In genomic region chr3:155382396-155383042, GRCh38 we compare ENCODE assay signal across 9 cellular contexts.
DNase-seq lines count a peak whose midpoint lies in the region; ATAC-seq and TF ChIP-seq lines count a peak whose summit lies in the region.
"Had no signal": no experiment of that assay in that cellular context is flagged by ENCODE, and none has a peak within 500 bp of the region (broad histone marks: within the 10 kb centered on the region; RNA-seq: fewer than 3 reads in every experiment).

No MANE protein-coding gene starts in this region.

- H3K4me3 ChIP-seq in thyroid gland (replicated peaks in 1 of 3), result no peak overlapping the region

- H3K4me1 Mint-ChIP-seq in brain, result peaks cover 35% of the 10 kb centered on the region
- no peaks in the 10 kb centered on the region for H3K4me1 Mint-ChIP-seq in effector memory CD8-positive, alpha-beta T cell (ENCODE audit: low read depth in 2 of 2)

- no peak overlapping the region for H3K4me3 Mint-ChIP-seq in brain
- no peak overlapping the region for H3K4me3 Mint-ChIP-seq in effector memory CD8-positive, alpha-beta T cell
- H3K4me3 Mint-ChIP-seq: stimulated activated naive CD8-positive, alpha-beta T cell treated with anti-CD3 and anti-CD28 coated beads, Interleukin-15, Interleukin-2, amounts not matched to agents 100 ng/mL and 50 ng/mL, for 24 hours had no signal

- H3K27me3 ChIP-seq in thyroid gland, result no peaks in the 10 kb centered on the region

- peak; percentile 52 for ATAC-seq in HG03175 (IDR thresholded peaks at IDR 0.05; ENCODE audit: unreplicated experiment)
- no peak for ATAC-seq in effector memory CD8-positive, alpha-beta T cell (replicated peaks)

- H3K27me3 Mint-ChIP-seq in brain, result peaks cover 3% of the 10 kb centered on the region
- peaks cover 9 to 17% of the 10 kb centered on the region in 2 donors for H3K27me3 Mint-ChIP-seq in effector memory CD8-positive, alpha-beta T cell
- H3K27me3 Mint-ChIP-seq: stimulated activated naive CD8-positive, alpha-beta T cell treated with anti-CD3 and anti-CD28 coated beads, Interleukin-15, Interleukin-2, amounts not matched to agents 100 ng/mL and 50 ng/mL, for 24 hours had no signal

- no peaks in the 10 kb centered on the region for H3K36me3 ChIP-seq in thyroid gland

- no peak for TF ChIP-seq POLR2A in thyroid gland (IDR thresholded peaks at IDR 0.05)

- no peak overlapping the region for H3K27ac ChIP-seq in thyroid gland

- H3K27ac Mint-ChIP-seq in brain, result peak overlapping the region in 3 of 5 experiments; percentile 45 to 67 (median 56)
- H3K27ac Mint-ChIP-seq in effector memory CD8-positive, alpha-beta T cell, result no peak overlapping the region
- H3K27ac Mint-ChIP-seq: stimulated activated naive CD8-positive, alpha-beta T cell treated with anti-CD3 and anti-CD28 coated beads, Interleukin-15, Interleukin-2, amounts not matched to agents 100 ng/mL and 50 ng/mL, for 24 hours had no signal

- no peaks in the 10 kb centered on the region for H3K9me3 Mint-ChIP-seq in brain
- H3K9me3 Mint-ChIP-seq in effector memory CD8-positive, alpha-beta T cell, result peaks cover 0 to 2% of the 10 kb centered on the region in 2 donors
- H3K9me3 Mint-ChIP-seq: stimulated activated naive CD8-positive, alpha-beta T cell treated with anti-CD3 and anti-CD28 coated beads, Interleukin-15, Interleukin-2, amounts not matched to agents 100 ng/mL and 50 ng/mL, for 24 hours had no signal

- no peaks in the 10 kb centered on the region for H3K4me1 ChIP-seq in thyroid gland

- intact Hi-C loops in thyroid gland (cut with DNase I), result no loop called here

- WGBS in thyroid gland, 2 donors, result 35 to 39% methylated on average over 6 of the region's 6 CpGs

- peak; percentile 13 for DNase-seq in activated CD4-positive, alpha-beta T cell treated with anti-CD3 and anti-CD28 coated beads, Interleukin-2, amount 50 U/mL, for 48 hours
- no peak for DNase-seq in activated CD4-positive, alpha-beta T cell treated with anti-CD3 and anti-CD28 coated beads, Interleukin-2, amount 50 U/mL, for 4 hours
- DNase-seq in NCI-H510A treated with DMSO at 0.1 percent for 48 hours (lab: John Stamatoyannopoulos, UW) (peak; percentile 79), iris pigment epithelial cell (ENCODE audit: low read depth) (peak; percentile 45), thyroid gland (peak; percentile 72 to 78)
- DNase-seq in effector memory CD8-positive, alpha-beta T cell, result no peak

- TF ChIP-seq CTCF in brain (conservative IDR thresholded peaks at IDR 0.05) (peak; percentile 80 to 89), thyroid gland (IDR thresholded peaks at IDR 0.05) (peak; percentile 30 to 72 (median 60))

- H3K36me3 Mint-ChIP-seq in brain, result no peaks in the 10 kb centered on the region
- no peaks in the 10 kb centered on the region for H3K36me3 Mint-ChIP-seq in effector memory CD8-positive, alpha-beta T cell (ENCODE audit: insufficient read depth)

- no peaks in the 10 kb centered on the region for H3K9me3 ChIP-seq in thyroid gland

Comparison
In these comparisons a context has a peak if more than half of its experiments do, and no peak if none do; other contexts are left out.
1. DNase-seq: peak in activated CD4-positive, alpha-beta T cell treated with anti-CD3 and anti-CD28 coated beads, Interleukin-2, amount 50 U/mL, for 48 hours (2 of 2), NCI-H510A treated with DMSO at 0.1 percent for 48 hours (single experiment), iris pigment epithelial cell (single experiment) and thyroid gland (2 of 2); none in activated CD4-positive, alpha-beta T cell treated with anti-CD3 and anti-CD28 coated beads, Interleukin-2, amount 50 U/mL, for 4 hours (0 of 2) and effector memory CD8-positive, alpha-beta T cell (0 of 3).
2. H3K27ac Mint-ChIP-seq: peak in brain (3 of 5); none in effector memory CD8-positive, alpha-beta T cell (0 of 2).